In genomic region chr3:188148318-188148717, GRCh38 we compare ENCODE assay signal across 27 cellular contexts.
"Had no signal": no experiment of that assay in that cellular context is flagged by ENCODE, and none has a peak within 500 bp of the region (broad histone marks: within the 10 kb centered on the region; RNA-seq: fewer than 3 reads in every experiment).

No MANE protein-coding gene starts in this region.

- ATAC-seq: Panc1, SK-N-SH treated with all-trans-retinoic acid at 6 μM for 48 hours had no signal

- H3K27ac Mint-ChIP-seq: activated B cell treated with CpG ODN at 0.5 μM for 24 hours; activated CD4-positive, alpha-beta memory T cell treated with anti-CD3 and anti-CD28 coated beads, Interleukin-2, amount 10 ng/mL, durations not matched to agents 7 days and 5 days; brain; IgD-negative memory B cell had no signal

- H3K27me3 Mint-ChIP-seq: activated B cell treated with CpG ODN at 0.5 μM for 24 hours; activated CD4-positive, alpha-beta memory T cell treated with anti-CD3 and anti-CD28 coated beads, Interleukin-2, amount 10 ng/mL, durations not matched to agents 7 days and 5 days; central memory CD8-positive, alpha-beta T cell had no signal

- H3K36me3 Mint-ChIP-seq: brain, IgD-negative memory B cell had no signal

- H3K9me3 ChIP-seq: SJSA1 had no signal

- H3K9me3 Mint-ChIP-seq: activated B cell treated with CpG ODN at 0.5 μM for 24 hours; activated CD4-positive, alpha-beta memory T cell treated with anti-CD3 and anti-CD28 coated beads, Interleukin-2, amount 10 ng/mL, durations not matched to agents 7 days and 5 days; brain; central memory CD8-positive, alpha-beta T cell; IgD-negative memory B cell had no signal

- DNase-seq: activated B cell treated with CpG ODN at 0.5 μM for 24 hours; activated CD4-positive, alpha-beta memory T cell treated with anti-CD3 and anti-CD28 coated beads, Interleukin-2, amount 10 ng/mL, durations not matched to agents 7 days and 5 days; activated CD4-positive, alpha-beta T cell treated with anti-CD3 and anti-CD28 coated beads for 1 hour; activated CD4-positive, alpha-beta T cell treated with anti-CD3 and anti-CD28 coated beads, Interleukin-2, amount 50 U/mL, for 1 hour; activated CD8-positive, alpha-beta memory T cell treated with anti-CD3 and anti-CD28 coated beads, Interleukin-2, amount 50 U/mL, for 48 hours; activated effector memory CD4-positive, alpha-beta T cell treated with Interleukin-2 at 50 U/mL for 16 hours; activated naive CD4-positive, alpha-beta T cell treated with Interleukin-2 at 50 U/mL for 16 hours; activated T-cell treated with anti-CD3 and anti-CD28 coated beads, Interleukin-2, amount 50 U/mL, for 1 hour; amniotic stem cell; MM.1S; NCI-H1105; NCI-H1436; NCI-H1694 treated with DMSO at 0.1 percent for 48 hours; NCI-H2029 treated with DMSO at 0.1 percent for 48 hours; NCI-H510A treated with DMSO at 0.1 percent for 48 hours; NCI-H69; NK-92 treated with Interleukin-12 subunit alpha and Interleukin-12 subunit beta, amount 100 ng/mL, for 24 hours; OCI-M1; SHP77; SW 1271; T1000 had no signal

- H3K4me3 Mint-ChIP-seq: activated B cell treated with CpG ODN at 0.5 μM for 24 hours; activated CD4-positive, alpha-beta memory T cell treated with anti-CD3 and anti-CD28 coated beads, Interleukin-2, amount 10 ng/mL, durations not matched to agents 7 days and 5 days; central memory CD8-positive, alpha-beta T cell had no signal
